8 cellular contexts compared by ENCODE assay signal in the genomic region with DNA sequence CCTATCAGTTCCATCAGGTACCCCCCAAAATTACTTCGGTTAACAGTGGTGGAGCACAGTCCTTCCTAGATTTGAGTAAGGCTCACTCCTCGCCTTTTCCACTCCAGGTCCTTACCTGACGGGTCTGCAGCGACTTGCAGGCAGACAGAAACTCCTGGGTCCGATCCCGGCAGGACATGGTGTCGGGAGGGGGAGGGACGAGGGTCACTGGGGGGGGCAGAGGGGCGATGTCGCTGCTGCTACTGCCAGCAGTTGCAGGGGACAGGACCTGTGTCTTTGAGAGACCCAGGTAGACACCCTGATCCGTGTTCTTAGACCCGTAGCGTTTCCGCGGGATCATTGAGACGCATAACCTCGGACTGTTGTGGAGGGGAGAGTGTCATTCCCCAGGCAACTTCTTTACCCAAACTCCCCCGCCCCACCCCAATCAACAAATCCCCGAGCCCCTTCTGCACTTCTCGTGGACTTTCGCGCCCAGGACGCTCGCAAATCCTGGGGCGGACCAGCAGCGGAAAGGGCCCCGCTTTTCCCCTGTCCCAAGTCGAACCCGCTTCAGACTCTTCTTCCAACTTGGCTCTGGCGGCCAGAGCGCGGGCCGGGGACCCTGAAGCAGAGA. TPM values are rescaled to one million over a fixed set of nuclear protein-coding genes. Genes with fewer than 3 reads are reported as not detected.
DNase-seq lines count a peak whose midpoint lies in the region; ATAC-seq, FAIRE-seq and TF ChIP-seq lines count a peak whose summit lies in the region.

No MANE protein-coding gene starts in this region.

- peaks cover 30 to 37% of the 10 kb centered on the region in 2 experiments for H3K36me3 ChIP-seq in keratinocyte (ENCODE audit: control insufficient read depth in 2 of 2, extremely low read depth in 1 of 2, insufficient read depth in 2 of 2, low read length in 2 of 2)

- H3K9ac ChIP-seq in keratinocyte (ENCODE audit: control insufficient read depth, extremely low read depth, insufficient read depth, low read length) = peak overlapping the region; percentile 94

- TF ChIP-seq CTCF in Calu3 (IDR thresholded peaks at IDR 0.05; ENCODE audit: unreplicated experiment) (no peak), keratinocyte (optimal IDR thresholded peaks at IDR 0.05 in 1 of 3, IDR thresholded peaks at IDR 0.05 in 1 of 3, conservative IDR thresholded peaks at IDR 0.05 in 1 of 3; ENCODE audit: extremely low read depth in 1 of 3, insufficient read depth in 2 of 3, low read length in 3 of 3) (no peak)

- H3K27ac ChIP-seq in keratinocyte (ENCODE audit: control insufficient read depth, insufficient read depth, low read length) = peak overlapping the region; percentile 91
- H3K27ac ChIP-seq in temporal lobe (ENCODE audit: low read depth, low read length) = peak overlapping the region; percentile 87

- BruUV-seq in Calu3 (replicated peaks; lab: Mats Ljungman, UMichigan) = no TSS peak

- CTCF ChIA-PET in Calu3 (lab: Charles Lee) = no interaction called here

- intact Hi-C loops in Calu3 (cut with micrococcal nuclease; ENCODE audit: unreplicated experiment) = no loop called here

- no peaks in the 10 kb centered on the region for H3K9me1 ChIP-seq in keratinocyte (ENCODE audit: control insufficient read depth, extremely low read depth, insufficient read depth, low read length)

- peaks cover 47% of the 10 kb centered on the region for H3K79me2 ChIP-seq in keratinocyte (ENCODE audit: control insufficient read depth, insufficient read depth, low read length)

- peaks cover 78% of the 10 kb centered on the region for H3K36me3 Mint-ChIP-seq in Calu3 (ENCODE audit: insufficient read depth, unreplicated experiment)
- peaks cover 36% of the 10 kb centered on the region for H3K36me3 Mint-ChIP-seq in activated naive CD8-positive, alpha-beta T cell treated with anti-CD3 and anti-CD28 coated beads, Interleukin-2, amount 50 U/mL, for 24 hours (ENCODE audit: low read depth)

- no peaks in the 10 kb centered on the region for H3K27me3 Mint-ChIP-seq in Calu3 (ENCODE audit: unreplicated experiment)
- no peaks in the 10 kb centered on the region for H3K27me3 Mint-ChIP-seq in activated naive CD8-positive, alpha-beta T cell treated with anti-CD3 and anti-CD28 coated beads, Interleukin-2, amount 50 U/mL, for 24 hours

- peak overlapping the region; percentile 83 for H3K4me2 ChIP-seq in keratinocyte (ENCODE audit: control insufficient read depth, extremely low read depth, insufficient read depth, low read depth, low read length)

- dilution Hi-C loops in keratinocyte (cut with MboI; ENCODE audit: extremely low pct_ligation_motif_present, low sequenced_read_pairs) = no loop called here

- no peaks in the 10 kb centered on the region for H3K9me3 Mint-ChIP-seq in Calu3 (ENCODE audit: low read depth, unreplicated experiment)
- no peaks in the 10 kb centered on the region for H3K9me3 Mint-ChIP-seq in activated naive CD8-positive, alpha-beta T cell treated with anti-CD3 and anti-CD28 coated beads, Interleukin-2, amount 50 U/mL, for 24 hours

- H2AFZ ChIP-seq in keratinocyte (ENCODE audit: control insufficient read depth, low read length) = peak overlapping the region; percentile 45

- H3K4me1 ChIP-seq in keratinocyte (ENCODE audit: control insufficient read depth, extremely low read depth, insufficient read depth, low read length) = peaks cover 12% of the 10 kb centered on the region

- H3K4me1 Mint-ChIP-seq in Calu3 (ENCODE audit: low read depth, unreplicated experiment) = peaks cover 10% of the 10 kb centered on the region
- peaks cover 44% of the 10 kb centered on the region for H3K4me1 Mint-ChIP-seq in activated naive CD8-positive, alpha-beta T cell treated with anti-CD3 and anti-CD28 coated beads, Interleukin-2, amount 50 U/mL, for 24 hours

- DNase-seq in Calu3 = no peak
- no peak for DNase-seq in activated naive CD8-positive, alpha-beta T cell treated with anti-CD3 and anti-CD28 coated beads, Interleukin-2, amount 50 U/mL, for 24 hours
- no peak for DNase-seq in keratinocyte (ENCODE audit: low read depth, low spot score)
- no peak for DNase-seq in stimulated activated naive CD4-positive, alpha-beta T cell treated with Interleukin-2 at 50 U/mL for 16 hours (lab: John Stamatoyannopoulos, UW)
- no peak for DNase-seq in activated CD8-positive, alpha-beta memory T cell treated with anti-CD3 and anti-CD28 coated beads, Interleukin-2, amount 50 U/mL, for 48 hours

- peak overlapping the region; percentile 89 to 99 (median 97) for H3K4me3 ChIP-seq in keratinocyte (ENCODE audit: control insufficient read depth in 2 of 3, extremely low read depth in 1 of 3, insufficient read depth in 2 of 3, low read depth in 1 of 3, low read length in 3 of 3)

- H3K4me3 Mint-ChIP-seq in Calu3 (ENCODE audit: low read depth, unreplicated experiment) = peak overlapping the region; percentile 85
- peak overlapping the region; percentile 98 for H3K4me3 Mint-ChIP-seq in activated naive CD8-positive, alpha-beta T cell treated with anti-CD3 and anti-CD28 coated beads, Interleukin-2, amount 50 U/mL, for 24 hours

- H4K20me1 ChIP-seq in keratinocyte (ENCODE audit: control insufficient read depth, extremely low read depth, insufficient read depth, low read length) = no peaks in the 10 kb centered on the region

- H3K27me3 ChIP-seq in keratinocyte (ENCODE audit: control insufficient read depth, extremely low read depth, insufficient read depth, low read length) = no peaks in the 10 kb centered on the region

- H3K27ac Mint-ChIP-seq in Calu3 (ENCODE audit: unreplicated experiment) = peak overlapping the region; percentile 92
- peak overlapping the region; percentile 99 for H3K27ac Mint-ChIP-seq in activated naive CD8-positive, alpha-beta T cell treated with anti-CD3 and anti-CD28 coated beads, Interleukin-2, amount 50 U/mL, for 24 hours

- ATAC-seq in HG02981 (IDR thresholded peaks at IDR 0.05; ENCODE audit: unreplicated experiment) = peak; percentile 7
- ATAC-seq in activated naive CD8-positive, alpha-beta T cell treated with anti-CD3 and anti-CD28 coated beads, Interleukin-2, amount 50 U/mL, for 24 hours = no peak
- no peak for ATAC-seq in HG02970 (IDR thresholded peaks at IDR 0.05; ENCODE audit: low FRiP score, unreplicated experiment)

- FAIRE-seq in keratinocyte (lab: Jason Lieb, UNC) = no peak

- no peaks in the 10 kb centered on the region for H3K9me3 ChIP-seq in keratinocyte (ENCODE audit: control insufficient read depth, low read depth, low read length)

RNA-seq across cellular contexts. Expression of gene STX5, which starts 0.8 kb away (rescaled TPM):
- 38.3 and 39.2 TPM in 2 replicates for total RNA-seq in Calu3 (2022)
- polyA plus RNA-seq in keratinocyte = 20.4 to 30.4 TPM (median 25.6 TPM) in 3 replicates
- 49.1 TPM for polyA plus RNA-seq in keratinocyte (2011; ENCODE audit: low read depth)
- polyA plus RNA-seq in keratinocyte (2011; cell fraction: cytosol; rRNA removed) = 26.0 and 26.2 TPM in 2 replicates
- 20.2 and 22.6 TPM in 2 replicates for polyA plus RNA-seq in keratinocyte (2011; cell fraction: nucleus; rRNA removed)
- 25.3 and 35.6 TPM in 2 replicates for polyA plus RNA-seq in keratinocyte (2012; ENCODE audit: low replicate concordance)
- 29.1 to 49.6 TPM (median 37.5 TPM) in 3 replicates for polyA minus RNA-seq in keratinocyte
- polyA minus RNA-seq in keratinocyte (2011; cell fraction: cytosol; rRNA and poly(A)+ RNA removed) = 22.8 TPM
- 10.2 and 11.9 TPM in 2 replicates for polyA minus RNA-seq in keratinocyte (2011; cell fraction: nucleus; rRNA and poly(A)+ RNA removed)
- total RNA-seq in temporal lobe = 27.3 TPM

RNA-seq across cellular contexts. Expression of gene TEX54, which starts 1.6 kb away (rescaled TPM):
- total RNA-seq in Calu3 (2022) (not detected in 2 replicates), temporal lobe (not detected)
- not detected in 3 replicates for polyA plus RNA-seq in keratinocyte
- polyA plus RNA-seq in keratinocyte (2011; ENCODE audit: low read depth) = not detected
- not detected in 2 replicates for polyA plus RNA-seq in keratinocyte (2011; cell fraction: cytosol; rRNA removed)
- not detected in 2 replicates for polyA plus RNA-seq in keratinocyte (2011; cell fraction: nucleus; rRNA removed)
- polyA plus RNA-seq in keratinocyte (2012; ENCODE audit: low replicate concordance) = not detected in 2 replicates
- polyA minus RNA-seq in keratinocyte = not detected in 3 replicates
- polyA minus RNA-seq in keratinocyte (2011; cell fraction: cytosol; rRNA and poly(A)+ RNA removed) = not detected
- polyA minus RNA-seq in keratinocyte (2011; cell fraction: nucleus; rRNA and poly(A)+ RNA removed) = not detected in 2 replicates

RNA-seq across cellular contexts. Expression of gene WDR74, which starts 8.4 kb away (rescaled TPM):
- total RNA-seq in Calu3 (2022) (87.7 and 97.4 TPM in 2 replicates), temporal lobe (28.8 TPM)
- 44.5 to 48.1 TPM (median 47.7 TPM) in 3 replicates for polyA plus RNA-seq in keratinocyte
- polyA plus RNA-seq in keratinocyte (2011; ENCODE audit: low read depth) = 52.4 TPM
- polyA plus RNA-seq in keratinocyte (2011; cell fraction: cytosol; rRNA removed) = 26.8 and 38.1 TPM in 2 replicates
- polyA plus RNA-seq in keratinocyte (2011; cell fraction: nucleus; rRNA removed) = 65.9 and 68.6 TPM in 2 replicates
- 46.5 and 58.6 TPM in 2 replicates for polyA plus RNA-seq in keratinocyte (2012; ENCODE audit: low replicate concordance)
- 39.4 to 66.3 TPM (median 48.9 TPM) in 3 replicates for polyA minus RNA-seq in keratinocyte
- polyA minus RNA-seq in keratinocyte (2011; cell fraction: cytosol; rRNA and poly(A)+ RNA removed) = 53.1 TPM
- 71.3 and 88.0 TPM in 2 replicates for polyA minus RNA-seq in keratinocyte (2011; cell fraction: nucleus; rRNA and poly(A)+ RNA removed)

RNA-seq across cellular contexts. Expression of gene NXF1, which starts 25.8 kb away (rescaled TPM):
- 48.0 and 51.6 TPM in 2 replicates for total RNA-seq in Calu3 (2022)
- polyA plus RNA-seq in keratinocyte = 22.8 to 51.2 TPM (median 25.3 TPM) in 3 replicates
- 94.3 TPM for polyA plus RNA-seq in keratinocyte (2011; ENCODE audit: low read depth)
- 29.0 and 29.3 TPM in 2 replicates for polyA plus RNA-seq in keratinocyte (2011; cell fraction: cytosol; rRNA removed)
- 172 and 234 TPM in 2 replicates for polyA plus RNA-seq in keratinocyte (2011; cell fraction: nucleus; rRNA removed)
- 34.4 and 71.9 TPM in 2 replicates for polyA plus RNA-seq in keratinocyte (2012; ENCODE audit: low replicate concordance)
- 41.2 to 75.3 TPM (median 57.2 TPM) in 3 replicates for polyA minus RNA-seq in keratinocyte
- 14.8 TPM for polyA minus RNA-seq in keratinocyte (2011; cell fraction: cytosol; rRNA and poly(A)+ RNA removed)
- polyA minus RNA-seq in keratinocyte (2011; cell fraction: nucleus; rRNA and poly(A)+ RNA removed) = 26.5 and 42.4 TPM in 2 replicates
- 17.5 TPM for total RNA-seq in temporal lobe

RNA-seq across cellular contexts. Expression of gene TMEM223, which starts 39.2 kb away (rescaled TPM):
- total RNA-seq in Calu3 (2022) = 19.4 and 20.5 TPM in 2 replicates
- 11.0 to 15.6 TPM (median 11.8 TPM) in 3 replicates for polyA plus RNA-seq in keratinocyte
- polyA plus RNA-seq in keratinocyte (2011; ENCODE audit: low read depth) = 1.6 TPM
- polyA plus RNA-seq in keratinocyte (2011; cell fraction: cytosol; rRNA removed) = 9.5 and 11.6 TPM in 2 replicates
- polyA plus RNA-seq in keratinocyte (2011; cell fraction: nucleus; rRNA removed) = 8.2 and 9.6 TPM in 2 replicates
- polyA plus RNA-seq in keratinocyte (2012; ENCODE audit: low replicate concordance) = 8.7 and 10.1 TPM in 2 replicates
- polyA minus RNA-seq in keratinocyte = 2.2 to 5.0 TPM (median 4.4 TPM) in 3 replicates
- 8.4 TPM for polyA minus RNA-seq in keratinocyte (2011; cell fraction: cytosol; rRNA and poly(A)+ RNA removed)
- polyA minus RNA-seq in keratinocyte (2011; cell fraction: nucleus; rRNA and poly(A)+ RNA removed) = 3.1 and 4.5 TPM in 2 replicates
- 7.9 TPM for total RNA-seq in temporal lobe
